1 cellular context compared by ENCODE assay signal in genomic region chr14:103296987-103297386, GRCh38.
TF ChIP-seq lines count a peak whose summit lies in the region.

No MANE protein-coding gene starts in this region.

TF ChIP-seq in HCT116, 20 proteins besides CTCF, POLR2A, EP300 and RAD21:
- TF ChIP-seq MAX (IDR thresholded peaks at IDR 0.05): no peak
- no peak for TF ChIP-seq ZFX (IDR thresholded peaks at IDR 0.05)
- no peak for TF ChIP-seq ELF1 (IDR thresholded peaks at IDR 0.05; ENCODE audit: borderline replicate concordance, low read depth)
- TF ChIP-seq EGR1 (IDR thresholded peaks at IDR 0.05; ENCODE audit: low read depth): no peak
- no peak for TF ChIP-seq TCF7L2 (IDR thresholded peaks at IDR 0.05; ENCODE audit: borderline replicate concordance, extremely low read depth, insufficient read depth, insufficient read length)
- TF ChIP-seq CEBPB (IDR thresholded peaks at IDR 0.05; ENCODE audit: low read depth): no peak
- no peak for TF ChIP-seq EZH2 (IDR thresholded peaks at IDR 0.05)
- TF ChIP-seq SP1 (IDR thresholded peaks at IDR 0.05; ENCODE audit: low read depth): no peak
